ENCODE assay signal across 25 cellular contexts in genomic region chr3:196472286-196472685, GRCh38. TPM values are rescaled to one million over a fixed set of nuclear protein-coding genes. Genes with fewer than 3 reads are reported as not detected.
"Had no signal": no experiment of that assay in that cellular context is flagged by ENCODE, and none has a peak within 500 bp of the region (broad histone marks: within the 10 kb centered on the region; RNA-seq: fewer than 3 reads in every experiment).

No MANE protein-coding gene starts in this region.

- H3K27me3 ChIP-seq: esophagus squamous epithelium, gastroesophageal sphincter, right lobe of liver, tibial artery, upper lobe of left lung, uterus had no signal

- H3K9me3 ChIP-seq: esophagus squamous epithelium, gastroesophageal sphincter, left ventricle myocardium inferior, lower lobe of right lung, psoas muscle, right lobe of liver, tibial artery, upper lobe of left lung, uterus had no signal

- ATAC-seq: effector memory CD8-positive, alpha-beta T cell; gastroesophageal sphincter; lower lobe of right lung; psoas muscle; right lobe of liver; stimulated activated memory B cell treated with anti-CD40 and anti-IgM and Interleukin-4, amounts not matched to agents 10 μg/mL and 1 μg/mL and 100 μg/mL, for 72 hours had no signal

- H3K4me1 Mint-ChIP-seq: nephron had no signal

- H3K27me3 Mint-ChIP-seq: dendritic cell treated with granulocyte-macrophage colony-stimulating factor and Interleukin-4, amounts not matched to agents 40 ng/mL and 50 ng/mL, for 4 days; effector memory CD8-positive, alpha-beta T cell; stimulated activated memory B cell treated with anti-CD40 and anti-IgM and Interleukin-4, amounts not matched to agents 10 μg/mL and 1 μg/mL and 100 μg/mL, for 72 hours; stimulated activated naive CD8-positive, alpha-beta T cell treated with anti-CD3 and anti-CD28 coated beads, Interleukin-15, Interleukin-2, amounts not matched to agents 100 ng/mL and 50 ng/mL, for 24 hours had no signal

- H3K4me1 ChIP-seq: esophagus squamous epithelium, gastroesophageal sphincter, lower lobe of right lung, psoas muscle, right lobe of liver, tibial artery, uterus had no signal

- H3K9me3 Mint-ChIP-seq: dendritic cell treated with granulocyte-macrophage colony-stimulating factor and Interleukin-4, amounts not matched to agents 40 ng/mL and 50 ng/mL, for 4 days; effector memory CD8-positive, alpha-beta T cell; immature natural killer cell; nephron; stimulated activated memory B cell treated with anti-CD40 and anti-IgM and Interleukin-4, amounts not matched to agents 10 μg/mL and 1 μg/mL and 100 μg/mL, for 72 hours; stimulated activated naive CD8-positive, alpha-beta T cell treated with anti-CD3 and anti-CD28 coated beads, Interleukin-15, Interleukin-2, amounts not matched to agents 100 ng/mL and 50 ng/mL, for 24 hours had no signal

- H3K4me3 Mint-ChIP-seq: dendritic cell treated with granulocyte-macrophage colony-stimulating factor and Interleukin-4, amounts not matched to agents 40 ng/mL and 50 ng/mL, for 4 days; effector memory CD8-positive, alpha-beta T cell; immature natural killer cell; nephron; stimulated activated memory B cell treated with anti-CD40 and anti-IgM and Interleukin-4, amounts not matched to agents 10 μg/mL and 1 μg/mL and 100 μg/mL, for 72 hours; stimulated activated naive CD8-positive, alpha-beta T cell treated with anti-CD3 and anti-CD28 coated beads, Interleukin-15, Interleukin-2, amounts not matched to agents 100 ng/mL and 50 ng/mL, for 24 hours had no signal

- H3K4me3 ChIP-seq: esophagus squamous epithelium, gastroesophageal sphincter, left ventricle myocardium inferior, lower lobe of right lung, psoas muscle, right lobe of liver, tibial artery, upper lobe of left lung, uterus had no signal

- DNase-seq: effector memory CD8-positive, alpha-beta T cell; esophagus squamous epithelium; glutamatergic neuron; immature natural killer cell; left ventricle myocardium inferior; lower lobe of right lung; midbrain; psoas muscle; retina; right lobe of liver; stimulated activated CD4-positive, alpha-beta T cell treated with anti-CD3 and anti-CD28 coated beads, Interleukin-15, amount 100 ng/mL, for 24 hours; stimulated activated CD4-positive, alpha-beta T cell treated with anti-CD3 and anti-CD28 coated beads, Interleukin-1b, Interleukin-23, amount 100 ng/mL, for 48 hours; stimulated activated CD4-positive, alpha-beta T cell treated with anti-CD3 and anti-CD28 coated beads, Interleukin-4, amount 100 ng/mL, for 24 hours; tibial artery; upper lobe of left lung; uterus had no signal

- H3K27ac Mint-ChIP-seq: dendritic cell treated with granulocyte-macrophage colony-stimulating factor and Interleukin-4, amounts not matched to agents 40 ng/mL and 50 ng/mL, for 4 days; effector memory CD8-positive, alpha-beta T cell; nephron; stimulated activated memory B cell treated with anti-CD40 and anti-IgM and Interleukin-4, amounts not matched to agents 10 μg/mL and 1 μg/mL and 100 μg/mL, for 72 hours; stimulated activated naive CD8-positive, alpha-beta T cell treated with anti-CD3 and anti-CD28 coated beads, Interleukin-15, Interleukin-2, amounts not matched to agents 100 ng/mL and 50 ng/mL, for 24 hours had no signal

- H3K36me3 ChIP-seq: uterus had no signal

- H3K27ac ChIP-seq: esophagus squamous epithelium, gastroesophageal sphincter, left ventricle myocardium inferior, lower lobe of right lung, psoas muscle, right lobe of liver, tibial artery, upper lobe of left lung, uterus had no signal

RNA-seq across cellular contexts. Expression of gene SMCO1, which starts 42.9 kb away (rescaled TPM):
- total RNA-seq: epithelial cell of proximal tubule, esophagus squamous epithelium, gastroesophageal sphincter, lower lobe of right lung, osteoblast, right lobe of liver, temporal lobe, upper lobe of left lung, uterus had no signal
- polyA plus RNA-seq: immature natural killer cell, keratinocyte had no signal
